32 cellular contexts compared by ENCODE assay signal in genomic region chr12:91974541-91974940, GRCh38.
DNase-seq lines count a peak whose midpoint lies in the region; ATAC-seq, FAIRE-seq and TF ChIP-seq lines count a peak whose summit lies in the region.
"Had no signal": no experiment of that assay in that cellular context is flagged by ENCODE, and none has a peak within 500 bp of the region (broad histone marks: within the 10 kb centered on the region; RNA-seq: fewer than 3 reads in every experiment).

No MANE protein-coding gene starts in this region.

- H4K20me1 ChIP-seq in SK-N-SH (ENCODE audit: insufficient read depth) (no peaks in the 10 kb centered on the region), fibroblast of lung (ENCODE audit: control insufficient read depth, extremely low read depth, insufficient read depth, low read length) (no peaks in the 10 kb centered on the region), osteoblast (ENCODE audit: insufficient read depth, low read length) (no peaks in the 10 kb centered on the region)

- no peak for DNase-seq in D721Med (ENCODE audit: insufficient read length, low spot score)
- DNase-seq in SK-N-SH: peak; percentile 20
- peak; percentile 61 to 74 for DNase-seq in fibroblast of lung (ENCODE audit: low read depth in 2 of 2)
- DNase-seq in osteoblast (ENCODE audit: insufficient read length, low spot score, missing footprints): peak; percentile 56
- DNase-seq in NCI-H774 (lab: John Stamatoyannopoulos, UW): no peak
- DNase-seq in iPS-NIHi11 (ENCODE audit: low spot score): no peak
- no peak for DNase-seq in NCI-H2029 treated with DMSO at 0.1 percent for 48 hours (lab: John Stamatoyannopoulos, UW)
- DNase-seq: ACHN; activated CD4-positive, alpha-beta memory T cell treated with anti-CD3 and anti-CD28 coated beads, Interleukin-2, amount 10 ng/mL, durations not matched to agents 7 days and 5 days; activated CD4-positive, alpha-beta T cell treated with anti-CD3 and anti-CD28 coated beads for 1 hour; activated CD8-positive, alpha-beta memory T cell treated with anti-CD3 and anti-CD28 coated beads, Interleukin-2, amount 50 U/mL, for 48 hours; aorta; central memory CD4-positive, alpha-beta T cell; dermis blood vessel endothelial cell; esophagus squamous epithelium; GOT3; left ventricle myocardium superior; NCI-H1048; NCI-H1694; NCI-H2171 treated with DMSO at 0.1 percent for 48 hours; NCI-H510A treated with DMSO at 0.1 percent for 48 hours; spleen; T-helper 1 cell had no signal

- FAIRE-seq in D721Med (lab: Jason Lieb, UNC): peak; percentile 80
- FAIRE-seq: endometrium, GM12891, keratinocyte, TTC549 had no signal

- POLR2A ChIA-PET in SK-N-SH (lab: Yijun Ruan, JAX): interaction anchor here (1.7 kb wide), 1 partner anchor 171 kb away, joined by 4 read pairs; the partner anchor contains the start of gene BTG1

- 85% methylated on average over 1 of the region's 1 CpG for WGBS in SK-N-SH (ENCODE audit: low lambda C conversion rate)

- no peak for TF ChIP-seq EP300 in SK-N-SH (IDR thresholded peaks at IDR 0.05; ENCODE audit: borderline replicate concordance in 1 of 2, low read depth in 1 of 2, low read length in 1 of 2)

- H3K79me2 ChIP-seq in SK-N-SH (ENCODE audit: insufficient read depth): no peaks in the 10 kb centered on the region
- no peaks in the 10 kb centered on the region for H3K79me2 ChIP-seq in fibroblast of lung (ENCODE audit: control insufficient read depth, insufficient read depth, low read length)
- no peaks in the 10 kb centered on the region for H3K79me2 ChIP-seq in osteoblast (ENCODE audit: insufficient read depth, low read length)
- H3K79me2 ChIP-seq: parathyroid adenoma had no signal

- H3K27ac ChIP-seq in SK-N-SH (ENCODE audit: low read depth in 2 of 2, low read length in 1 of 2) (peak overlapping the region in 1 of 2 experiments; percentile 71; a peak in 2 of 4 replicates), fibroblast of lung (ENCODE audit: insufficient read depth, low read length) (no peak overlapping the region), osteoblast (ENCODE audit: low read depth, low read length) (no peak overlapping the region)
- H3K27ac ChIP-seq: C4-2B, esophagus squamous epithelium, parathyroid adenoma, right atrium auricular region, spleen had no signal

- H3K9me3 ChIP-seq in SK-N-SH (no peaks in the 10 kb centered on the region), fibroblast of lung (ENCODE audit: control insufficient read depth, insufficient read depth, low read depth, low read length) (no peaks in the 10 kb centered on the region), osteoblast (ENCODE audit: low read depth, low read length) (no peaks in the 10 kb centered on the region)
- H3K9me3 ChIP-seq: esophagus squamous epithelium, right atrium auricular region, spleen had no signal

- H3K27me3 ChIP-seq in SK-N-SH (ENCODE audit: insufficient read depth) (no peaks in the 10 kb centered on the region), fibroblast of lung (ENCODE audit: control insufficient read depth, insufficient read depth, low read length) (no peaks in the 10 kb centered on the region), osteoblast (ENCODE audit: insufficient read depth, low read length) (no peaks in the 10 kb centered on the region)
- H3K27me3 ChIP-seq: esophagus squamous epithelium, right atrium auricular region, spleen had no signal

- CTCF ChIA-PET in SK-N-SH (lab: Yijun Ruan, JAX): interaction anchor here (1.1 to 1.5 kb wide), 3 partner anchors 9 to 592 kb away, joined by 3 read pairs; no protein-coding TSS in a partner anchor

- H3K4me2 ChIP-seq in SK-N-SH: no peak overlapping the region
- H3K4me2 ChIP-seq in fibroblast of lung (ENCODE audit: extremely low read depth, insufficient read depth, low read length): no peak overlapping the region
- H3K4me2 ChIP-seq in osteoblast (ENCODE audit: insufficient read depth, low read length): no peak overlapping the region

- no peak overlapping the region for H2AFZ ChIP-seq in SK-N-SH (ENCODE audit: low read depth)
- no peak overlapping the region for H2AFZ ChIP-seq in fibroblast of lung (ENCODE audit: low read length)
- H2AFZ ChIP-seq in osteoblast (ENCODE audit: low read length): peak overlapping the region; percentile 0
- H2AFZ ChIP-seq: parathyroid adenoma had no signal

- no peak overlapping the region for H3K9ac ChIP-seq in SK-N-SH
- no peak overlapping the region for H3K9ac ChIP-seq in fibroblast of lung (ENCODE audit: insufficient read depth, low read length)
- H3K9ac ChIP-seq: parathyroid adenoma had no signal

- H3K4me1 ChIP-seq in SK-N-SH (ENCODE audit: control insufficient read depth in 1 of 2, insufficient read depth in 2 of 2, low read depth in 1 of 2, low read length in 1 of 2): peaks cover 0 to 13% of the 10 kb centered on the region in 2 experiments; a peak in 2 of 4 replicates
- H3K4me1 ChIP-seq in fibroblast of lung (ENCODE audit: control insufficient read depth, extremely low read depth, insufficient read depth, low read length): no peaks in the 10 kb centered on the region
- H3K4me1 ChIP-seq in osteoblast (ENCODE audit: insufficient read depth, low read length): peaks cover 3% of the 10 kb centered on the region
- H3K4me1 ChIP-seq: esophagus squamous epithelium, parathyroid adenoma, right atrium auricular region, spleen had no signal

- H3K36me3 ChIP-seq in SK-N-SH (replicated peaks in 1 of 2; ENCODE audit: control insufficient read depth in 1 of 2, insufficient read depth in 2 of 2, low read length in 1 of 2) (no peaks in the 10 kb centered on the region), fibroblast of lung (ENCODE audit: control insufficient read depth, insufficient read depth, low read length) (no peaks in the 10 kb centered on the region), osteoblast (ENCODE audit: insufficient read depth, low read length) (no peaks in the 10 kb centered on the region)
- H3K36me3 ChIP-seq: esophagus squamous epithelium, right atrium auricular region, spleen had no signal

- TF ChIP-seq RAD21 in SK-N-SH (IDR thresholded peaks at IDR 0.05; ENCODE audit: low read length): no peak

- H3K9me2 ChIP-seq in SK-N-SH: no peaks in the 10 kb centered on the region

- ATAC-seq in GM21367 (IDR thresholded peaks at IDR 0.05; ENCODE audit: unreplicated experiment): no peak
- ATAC-seq: left ventricle myocardium superior; natural killer cell treated with Interleukin-12 subunit alpha and Interleukin-12 subunit beta and Interleukin-15 and Interleukin-18, amount 100 ng/mL, for 72 hours had no signal

- no peaks in the 10 kb centered on the region for H3F3A ChIP-seq in SK-N-SH (replicated peaks; ENCODE audit: insufficient read depth)

- TF ChIP-seq CTCF in D721Med (IDR thresholded peaks at IDR 0.05; ENCODE audit: insufficient read depth, missing control alignments): no peak
- no peak for TF ChIP-seq CTCF in SK-N-SH (IDR thresholded peaks at IDR 0.05)
- no peak for TF ChIP-seq CTCF in fibroblast of lung (conservative IDR thresholded peaks at IDR 0.05 in 1 of 2, IDR thresholded peaks at IDR 0.05 in 1 of 2; ENCODE audit: low read depth in 1 of 2, low read length in 2 of 2)
- TF ChIP-seq CTCF in osteoblast (IDR thresholded peaks at IDR 0.05; ENCODE audit: extremely low read depth, low read depth, low read length): no peak

- H3K4me3 ChIP-seq in SK-N-SH (ENCODE audit: low read depth in 2 of 2, low read length in 1 of 2) (no peak overlapping the region), fibroblast of lung (replicated peaks in 1 of 4; ENCODE audit: control extremely low read depth in 1 of 4, insufficient read depth in 1 of 4, low read depth in 3 of 4, low read length in 4 of 4) (no peak overlapping the region), osteoblast (ENCODE audit: insufficient read depth, low read length) (no peak overlapping the region)
- H3K4me3 ChIP-seq: esophagus squamous epithelium, right atrium auricular region, spleen had no signal

TF ChIP-seq in SK-N-SH, 30 proteins besides CTCF, POLR2A, EP300 and RAD21:
- 0 out of 2 replicates have a peak, but pooled peaks have one; percentile 27 for TF ChIP-seq MXI1 (IDR thresholded peaks at IDR 0.05; ENCODE audit: low read depth, low read length)
- no peak for TF ChIP-seq SIN3A (IDR thresholded peaks at IDR 0.05; ENCODE audit: borderline replicate concordance, low read depth, low read length)
- 0 out of 2 replicates have a peak, but pooled peaks have one; percentile 26 for TF ChIP-seq RCOR1 (IDR thresholded peaks at IDR 0.05; ENCODE audit: low read length)
TF ChIP-seq in SK-N-SH: peak in this region for 2.

Comparison
In these comparisons a context has a peak if more than half of its experiments do, and no peak if none do; other contexts are left out.
1. DNase-seq: peak in SK-N-SH (single experiment), fibroblast of lung (2 of 2) and osteoblast (single experiment); none in D721Med (single experiment), NCI-H774 (single experiment), iPS-NIHi11 (single experiment) and NCI-H2029 treated with DMSO at 0.1 percent for 48 hours (single experiment).